ENCODE assay signal across 9 cellular contexts in genomic region chr9:131776473-131776872, GRCh38. TPM values are rescaled to one million over a fixed set of nuclear protein-coding genes. Genes with fewer than 3 reads are reported as not detected.
DNase-seq lines count a peak whose midpoint lies in the region; ATAC-seq and TF ChIP-seq lines count a peak whose summit lies in the region.
"Had no signal": no experiment of that assay in that cellular context is flagged by ENCODE, and none has a peak within 500 bp of the region (broad histone marks: within the 10 kb centered on the region; RNA-seq: fewer than 3 reads in every experiment).

No MANE protein-coding gene starts in this region.

- H3K4me3 Mint-ChIP-seq in endodermal cell = no peak overlapping the region
- H3K4me3 Mint-ChIP-seq: activated B cell treated with CpG ODN at 0.5 μM for 24 hours had no signal

- H3K27me3 Mint-ChIP-seq in endodermal cell (ENCODE audit: insufficient read depth) = peaks cover 17% of the 10 kb centered on the region

- H3K9me3 ChIP-seq in endodermal cell (ENCODE audit: control insufficient read depth, low read length) (no peaks in the 10 kb centered on the region), smooth muscle cell (replicated peaks; ENCODE audit: low read depth) (no peaks in the 10 kb centered on the region), uterus (no peaks in the 10 kb centered on the region)

- H3K27ac Mint-ChIP-seq in endodermal cell = no peak overlapping the region
- H3K27ac Mint-ChIP-seq: activated B cell treated with CpG ODN at 0.5 μM for 24 hours had no signal

- intact Hi-C loops in uterus (cut with DNase I; ENCODE audit: low total_unique reads) = no loop called here

- H3K36me3 Mint-ChIP-seq in endodermal cell (ENCODE audit: low read depth) = no peaks in the 10 kb centered on the region

- no peaks in the 10 kb centered on the region for H3K36me3 ChIP-seq in endodermal cell (ENCODE audit: control insufficient read depth, insufficient read depth, low read length)
- no peaks in the 10 kb centered on the region for H3K36me3 ChIP-seq in smooth muscle cell (ENCODE audit: low read depth)
- H3K36me3 ChIP-seq in uterus = no peaks in the 10 kb centered on the region

- no peaks in the 10 kb centered on the region for H4K20me1 ChIP-seq in smooth muscle cell (ENCODE audit: low read depth)

- no peak for ATAC-seq in GM18511 (IDR thresholded peaks at IDR 0.05; ENCODE audit: unreplicated experiment)

- no peaks in the 10 kb centered on the region for H3K79me2 ChIP-seq in smooth muscle cell (ENCODE audit: low read depth)

- H3K4me1 Mint-ChIP-seq in endodermal cell = no peaks in the 10 kb centered on the region
- H3K4me1 Mint-ChIP-seq: activated B cell treated with CpG ODN at 0.5 μM for 24 hours had no signal

- H3K4me3 ChIP-seq in endodermal cell (ENCODE audit: low read length) (no peak overlapping the region), smooth muscle cell (no peak overlapping the region), uterus (no peak overlapping the region)

- H3K9me3 Mint-ChIP-seq in endodermal cell = peaks cover 8% of the 10 kb centered on the region
- H3K9me3 Mint-ChIP-seq: activated B cell treated with CpG ODN at 0.5 μM for 24 hours had no signal

- H2AFZ ChIP-seq in smooth muscle cell (ENCODE audit: low read depth) = no peak overlapping the region

- TF ChIP-seq POLR2A in uterus (IDR thresholded peaks at IDR 0.05) = no peak

- no peak overlapping the region for H3K9ac ChIP-seq in endodermal cell (ENCODE audit: extremely low read depth, low read length, poor library complexity, severe bottlenecking)
- no peak overlapping the region for H3K9ac ChIP-seq in smooth muscle cell (ENCODE audit: low read depth)

- 32 to 46% methylated on average over 4 to 7 of the region's 7 CpGs for WGBS in endodermal cell (ENCODE audit: insufficient coverage in 1 of 2, insufficient read length in 1 of 2), 2 experiments
- 27% methylated on average over 7 of the region's 7 CpGs for WGBS in smooth muscle cell (ENCODE audit: low lambda C conversion rate)

- H3K4me1 ChIP-seq in endodermal cell (ENCODE audit: control insufficient read depth, insufficient read depth, low read length) = no peaks in the 10 kb centered on the region
- no peaks in the 10 kb centered on the region for H3K4me1 ChIP-seq in smooth muscle cell (ENCODE audit: low read depth)
- H3K4me1 ChIP-seq in uterus = no peaks in the 10 kb centered on the region

- no peak overlapping the region for H3K4me2 ChIP-seq in smooth muscle cell

- peak; percentile 57 for DNase-seq in activated CD4-positive, alpha-beta T cell treated with anti-CD3 and anti-CD28 coated beads for 48 hours
- no peak for DNase-seq in activated CD4-positive, alpha-beta T cell treated with anti-CD3 and anti-CD28 coated beads for 4 hours
- DNase-seq in endodermal cell (peak; percentile 96), smooth muscle cell (lab: John Stamatoyannopoulos, UW; ENCODE audit: unreplicated experiment) (peak; percentile 7), C1 segment of cervical spinal cord (lab: John Stamatoyannopoulos, UW) (no peak), uterus (no peak)
- DNase-seq: activated B cell treated with CpG ODN at 0.5 μM for 24 hours had no signal

- H3F3A ChIP-seq in smooth muscle cell (ENCODE audit: low read depth) = no peaks in the 10 kb centered on the region

- H3K27me3 ChIP-seq in endodermal cell (ENCODE audit: control insufficient read depth, insufficient read depth, low read length, poor library complexity, severe bottlenecking) = no peaks in the 10 kb centered on the region
- H3K27me3 ChIP-seq in smooth muscle cell (ENCODE audit: low read depth) = no peaks in the 10 kb centered on the region
- H3K27me3 ChIP-seq in uterus = no peaks in the 10 kb centered on the region

- TF ChIP-seq CTCF in endodermal cell (conservative IDR thresholded peaks at IDR 0.05) (no peak), smooth muscle cell (IDR thresholded peaks at IDR 0.05; ENCODE audit: borderline replicate concordance, insufficient read depth, poor library complexity, severe bottlenecking) (no peak), uterus (IDR thresholded peaks at IDR 0.05) (no peak)

- H3K27ac ChIP-seq in endodermal cell (ENCODE audit: low read depth, low read length) = no peak overlapping the region
- no peak overlapping the region for H3K27ac ChIP-seq in smooth muscle cell (ENCODE audit: low read depth)
- H3K27ac ChIP-seq in uterus = no peak overlapping the region

TF ChIP-seq in PFSK-1, 5 proteins besides CTCF, POLR2A, EP300 and RAD21:
- TF ChIP-seq REST (IDR thresholded peaks at IDR 0.05; ENCODE audit: insufficient read depth in 1 of 2, low read depth in 2 of 2, low read length in 2 of 2) = peak; percentile 91 to 96
- no peak for TF ChIP-seq TAF1 (IDR thresholded peaks at IDR 0.05; ENCODE audit: borderline replicate concordance, insufficient read depth, low read length)

RNA-seq across cellular contexts. Expression of gene RAPGEF1, which starts 36.6 kb away (rescaled TPM):
- polyA plus RNA-seq in PFSK-1 (2012; ENCODE audit: insufficient read length, low read depth) = 40.2 TPM
- total RNA-seq in endodermal cell = 10 to 100 TPM; 63.4 to 85.5 TPM
- polyA plus RNA-seq in endodermal cell (2013, experiment 1 of 2) = 38.1 TPM
- 34.1 TPM for polyA plus RNA-seq in endodermal cell (2013, experiment 2 of 2)
- 15.3 and 17.8 TPM in 2 replicates for total RNA-seq in smooth muscle cell
- 16.4 and 21.8 TPM in 2 replicates for polyA plus RNA-seq in smooth muscle cell
- 10 to 100 TPM; 13.1 to 73.7 (median 26.2) TPM for total RNA-seq in uterus

Comparison
In these comparisons a context has a peak if more than half of its experiments do, and no peak if none do; other contexts are left out.
1. DNase-seq: peak in activated CD4-positive, alpha-beta T cell treated with anti-CD3 and anti-CD28 coated beads for 48 hours (single experiment), endodermal cell (single experiment) and smooth muscle cell (single experiment); none in activated CD4-positive, alpha-beta T cell treated with anti-CD3 and anti-CD28 coated beads for 4 hours (0 of 2), C1 segment of cervical spinal cord (0 of 14) and uterus (0 of 2).